8 cellular contexts compared by ENCODE assay signal in genomic region chr7:1123721-1124120, GRCh38. TPM values are rescaled to one million over a fixed set of nuclear protein-coding genes. Genes with fewer than 3 reads are reported as not detected.
DNase-seq lines count a peak whose midpoint lies in the region; ATAC-seq and TF ChIP-seq lines count a peak whose summit lies in the region.

No MANE protein-coding gene starts in this region.

- H3K36me3 ChIP-seq in fibroblast of lung (ENCODE audit: control insufficient read depth, insufficient read depth, low read length) (peaks cover 2% of the 10 kb centered on the region), mesodermal cell (ENCODE audit: control insufficient read depth, insufficient read depth, low read length) (peaks cover 25% of the 10 kb centered on the region), PC-9 (ENCODE audit: low read depth) (peaks cover 6% of the 10 kb centered on the region)

- H3K4me1 ChIP-seq in fibroblast of lung (ENCODE audit: control insufficient read depth, extremely low read depth, insufficient read depth, low read length): peaks cover 7% of the 10 kb centered on the region
- peaks cover 25% of the 10 kb centered on the region for H3K4me1 ChIP-seq in mesodermal cell (ENCODE audit: control insufficient read depth, insufficient read depth, low read length, poor library complexity, severe bottlenecking)
- H3K4me1 ChIP-seq in PC-9 (replicated peaks; ENCODE audit: insufficient read depth): no peaks in the 10 kb centered on the region

- H3K27ac ChIP-seq in fibroblast of lung (ENCODE audit: insufficient read depth, low read length) (peak overlapping the region; percentile 47), mesodermal cell (ENCODE audit: low read depth, low read length, severe bottlenecking) (peak overlapping the region; percentile 79), PC-9 (no peak overlapping the region)

- H2AFZ ChIP-seq in fibroblast of lung (ENCODE audit: low read length): peak overlapping the region; percentile 37
- no peak overlapping the region for H2AFZ ChIP-seq in PC-9

- H3K9me2 ChIP-seq in PC-9 (ENCODE audit: insufficient read depth): no peaks in the 10 kb centered on the region

- H3K79me2 ChIP-seq in fibroblast of lung (ENCODE audit: control insufficient read depth, insufficient read depth, low read length): peaks cover 2% of the 10 kb centered on the region
- H3K79me2 ChIP-seq in PC-9 (ENCODE audit: low read depth): peaks cover 13% of the 10 kb centered on the region; the same call in 1 of the 2 replicates

- TF ChIP-seq CTCF in fibroblast of lung (conservative IDR thresholded peaks at IDR 0.05 in 1 of 2, IDR thresholded peaks at IDR 0.05 in 1 of 2; ENCODE audit: low read depth in 1 of 2, low read length in 2 of 2) (peak; percentile 65 to 77), PC-9 (conservative IDR thresholded peaks at IDR 0.05) (no peak)

- WGBS in mesodermal cell (ENCODE audit: insufficient coverage in 2 of 2), 2 experiments: 14 to 17% methylated on average over 11 to 15 of the region's 17 CpGs

- DNase-seq in DMS 273 (lab: John Stamatoyannopoulos, UW; ENCODE audit: unreplicated experiment): peak; percentile 44
- no peak for DNase-seq in DMS 273 treated with DMSO at 0.1 percent for 48 hours (lab: John Stamatoyannopoulos, UW)
- peak; percentile 79 to 88 for DNase-seq in fibroblast of lung (ENCODE audit: low read depth in 2 of 2)
- DNase-seq in ureter (ENCODE audit: low spot score): peak; percentile 78
- DNase-seq in DMS79 treated with DMSO at 0.1 percent for 48 hours (lab: John Stamatoyannopoulos, UW): no peak
- no peak for DNase-seq in PC-9

- H4K20me1 ChIP-seq in fibroblast of lung (ENCODE audit: control insufficient read depth, extremely low read depth, insufficient read depth, low read length): no peaks in the 10 kb centered on the region
- peaks cover 23% of the 10 kb centered on the region for H4K20me1 ChIP-seq in PC-9 (ENCODE audit: insufficient read depth)

- peak overlapping the region; percentile 78 for H3K4me2 ChIP-seq in fibroblast of lung (ENCODE audit: extremely low read depth, insufficient read depth, low read length)
- no peak overlapping the region for H3K4me2 ChIP-seq in PC-9

- peak overlapping the region; percentile 9 for H3K9ac ChIP-seq in fibroblast of lung (ENCODE audit: insufficient read depth, low read length)

- ATAC-seq in GM18858 (IDR thresholded peaks at IDR 0.05; ENCODE audit: unreplicated experiment): no peak

- H3K27me3 ChIP-seq in fibroblast of lung (ENCODE audit: control insufficient read depth, insufficient read depth, low read length): no peaks in the 10 kb centered on the region
- H3K27me3 ChIP-seq in PC-9 (ENCODE audit: insufficient read depth, low read depth): no peaks in the 10 kb centered on the region

- CTCF ChIA-PET in PC-9 (lab: Charles Lee): no interaction called here

- H3F3A ChIP-seq in PC-9 (ENCODE audit: insufficient read depth, low read depth): 0 out of 2 replicates have a peak, but pooled peaks cover 6% of the 10 kb centered on the region

- no TSS peak for BruUV-seq in PC-9 (replicated peaks; lab: Mats Ljungman, UMichigan)

- intact Hi-C loops in PC-9 (cut with micrococcal nuclease; ENCODE audit: unreplicated experiment): no loop called here

- POLR2A ChIA-PET in PC-9 (lab: Charles Lee; ENCODE audit: unreplicated experiment): no interaction called here

- peak overlapping the region in 2 of 4 experiments; percentile 3 to 51 for H3K4me3 ChIP-seq in fibroblast of lung (replicated peaks in 1 of 4; ENCODE audit: control extremely low read depth in 1 of 4, insufficient read depth in 1 of 4, low read depth in 3 of 4, low read length in 4 of 4)
- no peak overlapping the region for H3K4me3 ChIP-seq in mesodermal cell (ENCODE audit: extremely low read depth, insufficient read depth, low read length, poor library complexity, severe bottlenecking)
- no peak overlapping the region for H3K4me3 ChIP-seq in PC-9

- H3K9me3 ChIP-seq in fibroblast of lung (ENCODE audit: control insufficient read depth, insufficient read depth, low read depth, low read length) (no peaks in the 10 kb centered on the region), mesodermal cell (ENCODE audit: control insufficient read depth, low read length) (no peaks in the 10 kb centered on the region), PC-9 (ENCODE audit: insufficient read depth, low read depth) (no peaks in the 10 kb centered on the region)

RNA-seq across cellular contexts. Expression of gene GPER1, which starts 35.8 kb away (rescaled TPM):
- total RNA-seq in fibroblast of lung (1.5 and 2.3 TPM in 2 replicates), ureter (3.4 TPM), PC-9 (2021) (0.37 and 0.85 TPM in 2 replicates)
- 2.0 and 2.4 TPM in 2 replicates for polyA plus RNA-seq in fibroblast of lung
- polyA plus RNA-seq in fibroblast of lung (2012): 2.2 and 2.9 TPM in 2 replicates
- polyA minus RNA-seq in fibroblast of lung (ENCODE audit: low replicate concordance): 3.5 TPM in 2 replicates
- 4.8 TPM for polyA plus RNA-seq in mesodermal cell (2013, experiment 1 of 2)
- 7.1 TPM for polyA plus RNA-seq in mesodermal cell (2013, experiment 2 of 2)

RNA-seq across cellular contexts. Expression of gene ZFAND2A, which starts 36.3 kb away (rescaled TPM):
- total RNA-seq in fibroblast of lung: 18.7 and 20.5 TPM in 2 replicates
- 22.0 and 35.1 TPM in 2 replicates for polyA plus RNA-seq in fibroblast of lung
- 18.8 and 27.3 TPM in 2 replicates for polyA plus RNA-seq in fibroblast of lung (2012)
- 4.3 and 16.2 TPM in 2 replicates for polyA minus RNA-seq in fibroblast of lung (ENCODE audit: low replicate concordance)
- polyA plus RNA-seq in mesodermal cell (2013, experiment 1 of 2): 20.8 TPM
- 24.2 TPM for polyA plus RNA-seq in mesodermal cell (2013, experiment 2 of 2)
- 16.6 TPM for total RNA-seq in ureter
- total RNA-seq in PC-9 (2021): 51.2 and 65.1 TPM in 2 replicates

Comparison
In these comparisons a context has a peak if more than half of its experiments do, and no peak if none do; other contexts are left out.
1. DNase-seq: peak in DMS 273 (single experiment), fibroblast of lung (2 of 2) and ureter (single experiment); none in DMS 273 treated with DMSO at 0.1 percent for 48 hours (single experiment), DMS79 treated with DMSO at 0.1 percent for 48 hours (single experiment) and PC-9 (0 of 2).